10 cellular contexts compared by ENCODE assay signal in genomic region chr15:91965501-91966180, GRCh38.
DNase-seq lines count a peak whose midpoint lies in the region; ATAC-seq, FAIRE-seq and TF ChIP-seq lines count a peak whose summit lies in the region.
"Had no signal": no experiment of that assay in that cellular context is flagged by ENCODE, and none has a peak within 500 bp of the region (broad histone marks: within the 10 kb centered on the region; RNA-seq: fewer than 3 reads in every experiment).

No MANE protein-coding gene starts in this region.

- peaks cover 3% of the 10 kb centered on the region for H3K9me3 Mint-ChIP-seq in activated CD8-positive, alpha-beta T cell treated with anti-CD3 and anti-CD28 coated beads for 36 hours

- H3K4me3 Mint-ChIP-seq in activated CD8-positive, alpha-beta T cell treated with anti-CD3 and anti-CD28 coated beads for 36 hours: no peak overlapping the region
- H3K4me3 Mint-ChIP-seq: IgD-negative memory B cell had no signal

- H3K4me1 ChIP-seq in esophagus squamous epithelium: peaks cover 10 to 94% (median 40%) of the 10 kb centered on the region in 3 donors
- H3K4me1 ChIP-seq in skeletal muscle tissue (ENCODE audit: control insufficient read depth in 3 of 3, insufficient read depth in 3 of 3, low read length in 3 of 3): peaks cover 26 to 35% (median 28%) of the 10 kb centered on the region in 3 donors

- CTCF ChIA-PET in activated CD8-positive, alpha-beta T cell treated with anti-CD3 and anti-CD28 coated beads for 36 hours (lab: Charles Lee): no interaction called here

- no peaks in the 10 kb centered on the region for H3K27me3 Mint-ChIP-seq in activated CD8-positive, alpha-beta T cell treated with anti-CD3 and anti-CD28 coated beads for 36 hours
- H3K27me3 Mint-ChIP-seq: IgD-negative memory B cell had no signal

- ATAC-seq in activated CD8-positive, alpha-beta T cell treated with anti-CD3 and anti-CD28 coated beads for 36 hours: no peak
- ATAC-seq in HG03139 (IDR thresholded peaks at IDR 0.05; ENCODE audit: unreplicated experiment): no peak

- H3K4me3 ChIP-seq in esophagus squamous epithelium (no peak overlapping the region), skeletal muscle tissue (ENCODE audit: low read length in 3 of 3) (no peak overlapping the region)

- H3K9me3 ChIP-seq in esophagus squamous epithelium: no peaks in the 10 kb centered on the region
- no peaks in the 10 kb centered on the region for H3K9me3 ChIP-seq in skeletal muscle tissue (ENCODE audit: control insufficient read depth in 3 of 3, low read length in 3 of 3)

- WGBS in esophagus squamous epithelium, 2 donors: 28 to 33% methylated on average over 5 to 8 of the region's 8 CpGs

- no peak for TF ChIP-seq POLR2A in esophagus squamous epithelium (IDR thresholded peaks at IDR 0.05)

- H3K9ac ChIP-seq in skeletal muscle tissue (ENCODE audit: low read depth in 1 of 3, low read length in 3 of 3): no peak overlapping the region

- DNase-seq in H4 (ENCODE audit: low spot score) (peak; percentile 87), RPMI7951 (ENCODE audit: low read depth) (peak; percentile 97), esophagus squamous epithelium (lab: John Stamatoyannopoulos, UW) (no peak), GM19239 (ENCODE audit: insufficient read length, low spot score) (no peak)
- DNase-seq in activated CD8-positive, alpha-beta T cell treated with anti-CD3 and anti-CD28 coated beads for 36 hours: no peak
- DNase-seq: effector memory CD4-positive, alpha-beta T cell had no signal

- TF ChIP-seq CTCF in esophagus squamous epithelium (IDR thresholded peaks at IDR 0.05): no peak
- no peak for TF ChIP-seq CTCF in activated CD8-positive, alpha-beta T cell treated with anti-CD3 and anti-CD28 coated beads for 36 hours (IDR thresholded peaks at IDR 0.05)

- intact Hi-C loops in esophagus squamous epithelium (cut with DNase I): loop anchor here (10.0 kb wide), 1 partner anchor 109 kb away; no protein-coding TSS in a partner anchor
- intact Hi-C loops in activated CD8-positive, alpha-beta T cell treated with anti-CD3 and anti-CD28 coated beads for 36 hours (cut with micrococcal nuclease): no loop called here

- POLR2A ChIA-PET in activated CD8-positive, alpha-beta T cell treated with anti-CD3 and anti-CD28 coated beads for 36 hours (lab: Charles Lee): no interaction called here

- FAIRE-seq in GM19239 (lab: Jason Lieb, UNC): no peak
- FAIRE-seq: H1 had no signal

- H3K36me3 ChIP-seq in esophagus squamous epithelium (no peaks in the 10 kb centered on the region), skeletal muscle tissue (ENCODE audit: control insufficient read depth in 3 of 3, insufficient read depth in 3 of 3, low read length in 3 of 3) (no peaks in the 10 kb centered on the region)

- H3K27ac Mint-ChIP-seq in activated CD8-positive, alpha-beta T cell treated with anti-CD3 and anti-CD28 coated beads for 36 hours: no peak overlapping the region
- H3K27ac Mint-ChIP-seq: IgD-negative memory B cell had no signal

- no peaks in the 10 kb centered on the region for H3K27me3 ChIP-seq in esophagus squamous epithelium
- no peaks in the 10 kb centered on the region for H3K27me3 ChIP-seq in skeletal muscle tissue (ENCODE audit: control insufficient read depth in 3 of 3, insufficient read depth in 3 of 3, low read length in 3 of 3)

- no peaks in the 10 kb centered on the region for H3K36me3 Mint-ChIP-seq in activated CD8-positive, alpha-beta T cell treated with anti-CD3 and anti-CD28 coated beads for 36 hours (ENCODE audit: low read depth)
- H3K36me3 Mint-ChIP-seq: IgD-negative memory B cell had no signal

- H3K27ac ChIP-seq in esophagus squamous epithelium (peak overlapping the region; percentile 33 to 73 (median 52)), skeletal muscle tissue (ENCODE audit: low read depth, low read length) (peak overlapping the region; percentile 25)

- peaks cover 11% of the 10 kb centered on the region for H3K4me1 Mint-ChIP-seq in activated CD8-positive, alpha-beta T cell treated with anti-CD3 and anti-CD28 coated beads for 36 hours (ENCODE audit: low read depth)
- H3K4me1 Mint-ChIP-seq: IgD-negative memory B cell had no signal

Comparison
In these comparisons a context has a peak if more than half of its experiments do, and no peak if none do; other contexts are left out.
1. DNase-seq: peak in H4 (single experiment) and RPMI7951 (single experiment); none in esophagus squamous epithelium (single experiment), activated CD8-positive, alpha-beta T cell treated with anti-CD3 and anti-CD28 coated beads for 36 hours (single experiment) and GM19239 (single experiment).